In the genomic region with DNA sequence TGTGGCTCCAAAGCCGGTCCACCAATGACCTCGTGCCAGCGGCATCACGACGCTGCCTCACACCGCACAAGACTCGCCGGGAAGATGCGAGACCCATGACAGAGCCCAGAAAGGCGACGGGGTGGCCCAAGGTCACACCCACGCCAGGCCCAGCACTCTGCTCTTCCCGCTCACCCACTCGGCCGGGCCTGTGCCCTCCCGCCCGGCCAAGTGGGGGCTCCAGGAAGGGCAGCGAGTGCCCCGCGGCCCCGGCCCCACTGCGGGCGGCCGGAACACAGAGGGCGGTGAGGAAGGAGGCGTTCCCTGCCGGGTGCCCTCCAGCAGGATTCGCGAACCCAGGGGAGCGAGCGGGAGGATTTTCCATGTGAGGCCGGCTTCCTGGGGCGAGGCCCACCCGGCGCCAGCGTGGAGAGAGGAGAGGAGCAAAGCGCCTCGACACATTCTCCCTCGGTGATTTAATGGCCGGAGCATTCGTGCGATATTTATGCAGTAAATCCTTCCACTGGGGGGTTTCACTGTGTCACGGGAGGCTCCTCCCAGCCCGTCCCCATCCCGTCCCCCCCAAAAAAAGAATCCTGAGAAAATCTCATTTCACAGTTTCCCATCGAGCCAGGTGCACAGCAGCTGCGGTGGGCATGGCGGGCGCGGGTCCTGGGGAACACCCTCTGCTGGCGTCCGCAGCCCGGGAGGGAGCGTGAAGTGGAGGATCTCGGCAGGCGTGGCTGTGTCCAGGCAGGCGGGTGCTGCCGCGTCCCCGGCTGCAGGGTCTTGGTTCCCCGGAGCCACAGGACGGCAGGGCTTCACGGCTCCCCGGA, we compare ENCODE assay signal across 28 cellular contexts. TPM values are rescaled to one million over a fixed set of nuclear protein-coding genes. Genes with fewer than 3 reads are reported as not detected.
DNase-seq lines count a peak whose midpoint lies in the region; ATAC-seq and TF ChIP-seq lines count a peak whose summit lies in the region.
"Had no signal": no experiment of that assay in that cellular context is flagged by ENCODE, and none has a peak within 500 bp of the region (broad histone marks: within the 10 kb centered on the region; RNA-seq: fewer than 3 reads in every experiment).

No MANE protein-coding gene starts in this region.

- H3K27me3 ChIP-seq in trophoblast cell (ENCODE audit: insufficient read depth, low read length): no peaks in the 10 kb centered on the region
- H3K27me3 ChIP-seq: esophagus muscularis mucosa, vagina had no signal

- no peaks in the 10 kb centered on the region for H3K79me2 ChIP-seq in trophoblast cell (ENCODE audit: control insufficient read depth, insufficient read depth, low read length, poor library complexity)

- H4K91ac ChIP-seq in trophoblast cell (ENCODE audit: low read depth, low read length): peak overlapping the region; percentile 40

- peaks cover 16 to 28% (median 18%) of the 10 kb centered on the region in 7 donors for H3K9me3 Mint-ChIP-seq in CD14-positive monocyte
- peaks cover 15% of the 10 kb centered on the region for H3K9me3 Mint-ChIP-seq in stimulated activated effector memory CD8-positive, alpha-beta T cell treated with anti-CD3 and anti-CD28 coated beads, Interleukin-12 subunit alpha, Interleukin-12 subunit beta, amount 100 ng/mL, for 72 hours

- H2AK5ac ChIP-seq in trophoblast cell (ENCODE audit: low read length): no peak overlapping the region

- H3K36me3 ChIP-seq in trophoblast cell (ENCODE audit: control insufficient read depth in 1 of 2, insufficient read depth in 2 of 2, low read length in 2 of 2): no peaks in the 10 kb centered on the region
- H3K36me3 ChIP-seq: esophagus muscularis mucosa, heart left ventricle, vagina had no signal

- peaks cover 2 to 21% (median 8%) of the 10 kb centered on the region in 3 donors for H3K27me3 Mint-ChIP-seq in CD14-positive monocyte (ENCODE audit: low read depth in 3 of 3)
- H3K27me3 Mint-ChIP-seq: activated CD8-positive, alpha-beta memory T cell treated with anti-CD3 and anti-CD28 coated beads, Interleukin-2, amount 10 ng/mL, durations not matched to agents 7 days and 5 days; naive thymus-derived CD4-positive, alpha-beta T cell had no signal

- intact Hi-C loops in CD14-positive monocyte (cut with micrococcal nuclease): no loop called here

- no peak overlapping the region for H3K4me3 Mint-ChIP-seq in CD14-positive monocyte
- no peak overlapping the region for H3K4me3 Mint-ChIP-seq in stimulated activated effector memory CD8-positive, alpha-beta T cell treated with anti-CD3 and anti-CD28 coated beads, Interleukin-12 subunit alpha, Interleukin-12 subunit beta, amount 100 ng/mL, for 72 hours
- H3K4me3 Mint-ChIP-seq: activated CD8-positive, alpha-beta memory T cell treated with anti-CD3 and anti-CD28 coated beads, Interleukin-2, amount 10 ng/mL, durations not matched to agents 7 days and 5 days; dendritic cell treated with granulocyte-macrophage colony-stimulating factor and Interleukin-4, amounts not matched to agents 40 ng/mL and 50 ng/mL, for 4 days; mesothelial cell of epicardium; naive thymus-derived CD4-positive, alpha-beta T cell had no signal

- no peak overlapping the region for H2AFZ ChIP-seq in trophoblast cell (ENCODE audit: insufficient read depth, low read length, poor library complexity)

- H2BK5ac ChIP-seq in trophoblast cell (ENCODE audit: low read depth, low read length, poor library complexity): no peak overlapping the region

- no peak for TF ChIP-seq CTCF in CD14-positive monocyte (IDR thresholded peaks at IDR 0.05)

- H3K4me2 ChIP-seq in trophoblast cell (ENCODE audit: low read length): no peak overlapping the region
- H3K4me2 ChIP-seq: KMS-11 had no signal

- H3K4me3 ChIP-seq in trophoblast cell (ENCODE audit: low read depth, low read length): no peak overlapping the region
- H3K4me3 ChIP-seq: esophagus muscularis mucosa, heart left ventricle, SK-N-MC, vagina had no signal

- H3K79me1 ChIP-seq in trophoblast cell (ENCODE audit: low read length): peaks cover 14% of the 10 kb centered on the region

- whole genome bisulfite sequencing in trophoblast cell (ENCODE audit: extremely low coverage, insufficient coverage, insufficient read length): no CpG with 5 or more reads among the region's 64 CpGs

- peaks cover 8% of the 10 kb centered on the region for H3K4me1 Mint-ChIP-seq in CD14-positive monocyte
- H3K4me1 Mint-ChIP-seq in stimulated activated effector memory CD8-positive, alpha-beta T cell treated with anti-CD3 and anti-CD28 coated beads, Interleukin-12 subunit alpha, Interleukin-12 subunit beta, amount 100 ng/mL, for 72 hours: peaks cover 15% of the 10 kb centered on the region
- H3K4me1 Mint-ChIP-seq: activated CD8-positive, alpha-beta memory T cell treated with anti-CD3 and anti-CD28 coated beads, Interleukin-2, amount 10 ng/mL, durations not matched to agents 7 days and 5 days had no signal

- DNase-seq in NCI-H748 (lab: John Stamatoyannopoulos, UW; ENCODE audit: unreplicated experiment): peak; percentile 15
- DNase-seq in NCI-H748 treated with DMSO at 0.1 percent for 48 hours (lab: John Stamatoyannopoulos, UW): no peak
- peak; percentile 38 for DNase-seq in CD14-positive monocyte (ENCODE audit: low spot score)
- DNase-seq in islet precursor cell: peak; percentile 50
- no peak for DNase-seq in trophoblast cell
- no peak for DNase-seq in stimulated activated effector memory CD8-positive, alpha-beta T cell treated with anti-CD3 and anti-CD28 coated beads, Interleukin-12 subunit alpha, Interleukin-12 subunit beta, amount 100 ng/mL, for 72 hours (ENCODE audit: low spot score in 2 of 2)
- DNase-seq: activated CD8-positive, alpha-beta memory T cell treated with anti-CD3 and anti-CD28 coated beads, Interleukin-2, amount 10 ng/mL, durations not matched to agents 7 days and 5 days; caudate nucleus; DND-41; foreskin keratinocyte; MM.1S; NCI-H2029; NCI-H526 treated with DMSO at 0.1 percent for 48 hours; stimulated activated CD4-positive, alpha-beta T cell treated with anti-CD3 and anti-CD28 coated beads, Interleukin-12 subunit alpha, Interleukin-12 subunit beta, amount 100 ng/mL, for 4 hours; stimulated activated CD4-positive, alpha-beta T cell treated with anti-CD3 and anti-CD28 coated beads, Interleukin-4, amount 100 ng/mL, for 1 hour had no signal

- peaks cover 32 to 34% of the 10 kb centered on the region in 2 experiments for H3K4me1 ChIP-seq in trophoblast cell (ENCODE audit: control insufficient read depth in 1 of 2, insufficient read depth in 2 of 2, low read length in 2 of 2)
- H3K4me1 ChIP-seq: foreskin keratinocyte had no signal

- no peak overlapping the region for H3K18ac ChIP-seq in trophoblast cell (ENCODE audit: low read length)

- no peak overlapping the region for H3K4ac ChIP-seq in trophoblast cell (ENCODE audit: low read depth, low read length)

- H4K12ac ChIP-seq in trophoblast cell (ENCODE audit: low read depth, low read length): no peak overlapping the region

- H2BK12ac ChIP-seq in trophoblast cell (ENCODE audit: low read length): no peak overlapping the region

- H3K9ac ChIP-seq in trophoblast cell (ENCODE audit: low read length): no peak overlapping the region
- H3K9ac ChIP-seq: KMS-11 had no signal

- H3K27ac Mint-ChIP-seq in CD14-positive monocyte: no peak overlapping the region
- no peak overlapping the region for H3K27ac Mint-ChIP-seq in stimulated activated effector memory CD8-positive, alpha-beta T cell treated with anti-CD3 and anti-CD28 coated beads, Interleukin-12 subunit alpha, Interleukin-12 subunit beta, amount 100 ng/mL, for 72 hours
- H3K27ac Mint-ChIP-seq: activated CD8-positive, alpha-beta memory T cell treated with anti-CD3 and anti-CD28 coated beads, Interleukin-2, amount 10 ng/mL, durations not matched to agents 7 days and 5 days; dendritic cell treated with granulocyte-macrophage colony-stimulating factor and Interleukin-4, amounts not matched to agents 40 ng/mL and 50 ng/mL, for 4 days; naive thymus-derived CD4-positive, alpha-beta T cell had no signal

- H2BK120ac ChIP-seq in trophoblast cell (ENCODE audit: insufficient read depth, low read length, poor library complexity): no peak overlapping the region

- H3K9me3 ChIP-seq in trophoblast cell (ENCODE audit: insufficient read depth, low read depth, low read length): peaks cover 17% of the 10 kb centered on the region
- H3K9me3 ChIP-seq: esophagus muscularis mucosa, heart left ventricle, vagina had no signal

- H4K8ac ChIP-seq in trophoblast cell (ENCODE audit: low read depth, low read length): no peak overlapping the region

- no peak overlapping the region for H3K23ac ChIP-seq in trophoblast cell (ENCODE audit: low read length)

- H3K27ac ChIP-seq in trophoblast cell (ENCODE audit: low read depth, low read length): no peak overlapping the region
- H3K27ac ChIP-seq: 22Rv1, esophagus muscularis mucosa, foreskin keratinocyte, heart left ventricle, KMS-11, SK-N-MC, vagina had no signal

- ATAC-seq in HG03457 (IDR thresholded peaks at IDR 0.05; ENCODE audit: unreplicated experiment) (no peak), HG03196 (IDR thresholded peaks at IDR 0.05; ENCODE audit: unreplicated experiment) (no peak)
- no peak for ATAC-seq in stimulated activated effector memory CD8-positive, alpha-beta T cell treated with anti-CD3 and anti-CD28 coated beads, Interleukin-12 subunit alpha, Interleukin-12 subunit beta, amount 100 ng/mL, for 72 hours
- ATAC-seq: activated CD8-positive, alpha-beta memory T cell treated with anti-CD3 and anti-CD28 coated beads, Interleukin-2, amount 10 ng/mL, durations not matched to agents 7 days and 5 days; foreskin keratinocyte; HCT116; left colon; naive thymus-derived CD4-positive, alpha-beta T cell had no signal

- no peak overlapping the region for H3K14ac ChIP-seq in trophoblast cell (ENCODE audit: low read length)

- H3K36me3 Mint-ChIP-seq in CD14-positive monocyte: peaks cover 6 to 12% of the 10 kb centered on the region in 2 donors
- H3K36me3 Mint-ChIP-seq in stimulated activated effector memory CD8-positive, alpha-beta T cell treated with anti-CD3 and anti-CD28 coated beads, Interleukin-12 subunit alpha, Interleukin-12 subunit beta, amount 100 ng/mL, for 72 hours: peaks cover 6% of the 10 kb centered on the region
- H3K36me3 Mint-ChIP-seq: activated CD8-positive, alpha-beta memory T cell treated with anti-CD3 and anti-CD28 coated beads, Interleukin-2, amount 10 ng/mL, durations not matched to agents 7 days and 5 days; mesothelial cell of epicardium had no signal

RNA-seq across cellular contexts. Expression of a gene that starts 56.1 kb away (rescaled TPM):
- under 1 TPM in 1 of 2 donors, not detected in 1; 0.29 TPM for polyA plus RNA-seq in CD14-positive monocyte
- polyA plus RNA-seq in trophoblast cell (2013): 9.7 and 10.6 TPM in 2 replicates
- polyA plus RNA-seq: naive thymus-derived CD4-positive, alpha-beta T cell had no signal

Comparison
In these comparisons a context has a peak if more than half of its experiments do, and no peak if none do; other contexts are left out.
1. DNase-seq: peak in NCI-H748 (single experiment), CD14-positive monocyte (single experiment) and islet precursor cell (single experiment); none in NCI-H748 treated with DMSO at 0.1 percent for 48 hours (single experiment), trophoblast cell (0 of 2) and stimulated activated effector memory CD8-positive, alpha-beta T cell treated with anti-CD3 and anti-CD28 coated beads, Interleukin-12 subunit alpha, Interleukin-12 subunit beta, amount 100 ng/mL, for 72 hours (0 of 2).